In genomic region chr2:44245068-44245861, GRCh38 we compare ENCODE assay signal across 11 cellular contexts. TPM values are rescaled to one million over a fixed set of nuclear protein-coding genes. Genes with fewer than 3 reads are reported as not detected.
A peak's percentile ranks its signal among the peaks of the same experiment; 100 is the strongest.
DNase-seq lines count a peak whose midpoint lies in the region; ATAC-seq and TF ChIP-seq lines count a peak whose summit lies in the region.
"Had no signal": no experiment of that assay in that cellular context is flagged by ENCODE, and none has a peak within 500 bp of the region (broad histone marks: within the 10 kb centered on the region; RNA-seq: fewer than 3 reads in every experiment).

No MANE protein-coding gene starts in this region.

- no peak for DNase-seq in CD4-positive, CD25-positive, alpha-beta regulatory T cell
- peak; percentile 32 for DNase-seq in NCI-H1417 treated with DMSO at 0.1 percent for 48 hours (lab: John Stamatoyannopoulos, UW)
- no peak for DNase-seq in central memory CD8-positive, alpha-beta T cell (ENCODE audit: low spot score in 2 of 2)
- DNase-seq in midbrain (lab: John Stamatoyannopoulos, UW): peak; percentile 33
- DNase-seq in activated CD8-positive, alpha-beta T cell treated with anti-CD3 and anti-CD28 coated beads for 36 hours: no peak
- no peak for DNase-seq in activated CD4-positive, CD25-positive, alpha-beta regulatory T cell treated with anti-CD3 and anti-CD28 coated beads, Interleukin-2, amount 50 U/mL, for 72 hours
- no peak for DNase-seq in thyroid gland
- DNase-seq: activated gamma-delta T cell treated with Interleukin-2 at 50 U/mL for 16 hours, IMR-90 had no signal

- H3K9me3 Mint-ChIP-seq in CD4-positive, CD25-positive, alpha-beta regulatory T cell: peaks cover 0 to 2% (median 0%) of the 10 kb centered on the region in 7 donors
- no peaks in the 10 kb centered on the region for H3K9me3 Mint-ChIP-seq in central memory CD8-positive, alpha-beta T cell
- H3K9me3 Mint-ChIP-seq in activated CD8-positive, alpha-beta T cell treated with anti-CD3 and anti-CD28 coated beads for 36 hours: no peaks in the 10 kb centered on the region
- H3K9me3 Mint-ChIP-seq: memory B cell had no signal

- no peaks in the 10 kb centered on the region for H3K9me3 ChIP-seq in CD4-positive, CD25-positive, alpha-beta regulatory T cell (ENCODE audit: control insufficient read depth in 2 of 2, low read length in 2 of 2)
- no peaks in the 10 kb centered on the region for H3K9me3 ChIP-seq in thyroid gland

- peak overlapping the region in 1 of 4 donors; percentile 44 for H3K4me3 Mint-ChIP-seq in CD4-positive, CD25-positive, alpha-beta regulatory T cell
- no peak overlapping the region for H3K4me3 Mint-ChIP-seq in central memory CD8-positive, alpha-beta T cell
- no peak overlapping the region for H3K4me3 Mint-ChIP-seq in activated CD8-positive, alpha-beta T cell treated with anti-CD3 and anti-CD28 coated beads for 36 hours

- no peak for ATAC-seq in CD4-positive, CD25-positive, alpha-beta regulatory T cell (ENCODE audit: low read depth in 2 of 2)
- ATAC-seq in central memory CD8-positive, alpha-beta T cell (replicated peaks; ENCODE audit: extremely low read depth, poor library complexity, severe bottlenecking): no peak
- no peak for ATAC-seq in activated CD8-positive, alpha-beta T cell treated with anti-CD3 and anti-CD28 coated beads for 36 hours
- ATAC-seq in HG03095 (IDR thresholded peaks at IDR 0.05; ENCODE audit: unreplicated experiment): no peak

- H3K4me1 ChIP-seq in CD4-positive, CD25-positive, alpha-beta regulatory T cell (ENCODE audit: control insufficient read depth, insufficient read depth, low read length, poor library complexity, severe bottlenecking): peaks cover 5% of the 10 kb centered on the region
- H3K4me1 ChIP-seq in thyroid gland: peaks cover 6 to 7% of the 10 kb centered on the region in 2 donors

- H3K27me3 ChIP-seq in CD4-positive, CD25-positive, alpha-beta regulatory T cell (ENCODE audit: control insufficient read depth, insufficient read depth, low read length): no peaks in the 10 kb centered on the region
- no peaks in the 10 kb centered on the region for H3K27me3 ChIP-seq in thyroid gland

- no peaks in the 10 kb centered on the region for H3K36me3 Mint-ChIP-seq in CD4-positive, CD25-positive, alpha-beta regulatory T cell
- peaks cover 3% of the 10 kb centered on the region for H3K36me3 Mint-ChIP-seq in central memory CD8-positive, alpha-beta T cell (ENCODE audit: insufficient read depth)
- H3K36me3 Mint-ChIP-seq in activated CD8-positive, alpha-beta T cell treated with anti-CD3 and anti-CD28 coated beads for 36 hours (ENCODE audit: low read depth): no peaks in the 10 kb centered on the region
- H3K36me3 Mint-ChIP-seq: memory B cell had no signal

- peak overlapping the region in 1 of 3 donors; percentile 2 for H3K27ac Mint-ChIP-seq in CD4-positive, CD25-positive, alpha-beta regulatory T cell
- peak overlapping the region; percentile 32 for H3K27ac Mint-ChIP-seq in central memory CD8-positive, alpha-beta T cell (ENCODE audit: low read depth)
- no peak overlapping the region for H3K27ac Mint-ChIP-seq in activated CD8-positive, alpha-beta T cell treated with anti-CD3 and anti-CD28 coated beads for 36 hours
- H3K27ac Mint-ChIP-seq: memory B cell had no signal

- CTCF ChIA-PET in activated CD8-positive, alpha-beta T cell treated with anti-CD3 and anti-CD28 coated beads for 36 hours (lab: Charles Lee): interaction anchor here (0.7 to 2.6 kb wide), 11 partner anchors 10 to 234 kb away, joined by 3 to 19 read pairs (median 3); no protein-coding TSS in a partner anchor

- no peak for TF ChIP-seq POLR2A in thyroid gland (IDR thresholded peaks at IDR 0.05)

- 48 to 49% methylated on average over 3 of the region's 3 CpGs for WGBS in thyroid gland, 2 donors

- peak overlapping the region; percentile 84 for H3K4me3 ChIP-seq in CD4-positive, CD25-positive, alpha-beta regulatory T cell (ENCODE audit: low read depth, low read length)
- H3K4me3 ChIP-seq in thyroid gland (replicated peaks in 1 of 3): no peak overlapping the region

- no peaks in the 10 kb centered on the region for H3K36me3 ChIP-seq in CD4-positive, CD25-positive, alpha-beta regulatory T cell (ENCODE audit: control insufficient read depth, insufficient read depth, low read length)
- no peaks in the 10 kb centered on the region for H3K36me3 ChIP-seq in thyroid gland

- intact Hi-C loops in activated CD8-positive, alpha-beta T cell treated with anti-CD3 and anti-CD28 coated beads for 36 hours (cut with micrococcal nuclease): loop anchor here (10.0 kb wide), 1 partner anchor 710 kb away; no protein-coding TSS in a partner anchor
- intact Hi-C loops in thyroid gland (cut with DNase I): no loop called here

- H3K27me3 Mint-ChIP-seq in CD4-positive, CD25-positive, alpha-beta regulatory T cell: peaks cover 5% of the 10 kb centered on the region
- H3K27me3 Mint-ChIP-seq in central memory CD8-positive, alpha-beta T cell: no peaks in the 10 kb centered on the region
- no peaks in the 10 kb centered on the region for H3K27me3 Mint-ChIP-seq in activated CD8-positive, alpha-beta T cell treated with anti-CD3 and anti-CD28 coated beads for 36 hours
- H3K27me3 Mint-ChIP-seq: memory B cell had no signal

- POLR2A ChIA-PET in activated CD8-positive, alpha-beta T cell treated with anti-CD3 and anti-CD28 coated beads for 36 hours (lab: Charles Lee): interaction anchor here (0.6 kb wide), 1 partner anchor 18 kb away, joined by 3 read pairs; no protein-coding TSS in a partner anchor

- H3K4me1 Mint-ChIP-seq in CD4-positive, CD25-positive, alpha-beta regulatory T cell: peaks cover 11 to 27% (median 18%) of the 10 kb centered on the region in 4 donors
- H3K4me1 Mint-ChIP-seq in central memory CD8-positive, alpha-beta T cell: peaks cover 13% of the 10 kb centered on the region
- H3K4me1 Mint-ChIP-seq in activated CD8-positive, alpha-beta T cell treated with anti-CD3 and anti-CD28 coated beads for 36 hours (ENCODE audit: low read depth): peaks cover 15% of the 10 kb centered on the region

- H3K27ac ChIP-seq in CD4-positive, CD25-positive, alpha-beta regulatory T cell (ENCODE audit: insufficient read depth, low read length, poor library complexity, severe bottlenecking): no peak overlapping the region
- H3K27ac ChIP-seq in thyroid gland: no peak overlapping the region

- TF ChIP-seq CTCF in activated CD8-positive, alpha-beta T cell treated with anti-CD3 and anti-CD28 coated beads for 36 hours (IDR thresholded peaks at IDR 0.05): no peak
- no peak for TF ChIP-seq CTCF in thyroid gland (IDR thresholded peaks at IDR 0.05)

RNA-seq across cellular contexts. Expression of gene SLC3A1, which starts 30.0 kb away (rescaled TPM):
- 0.47 TPM for total RNA-seq in CD4-positive, CD25-positive, alpha-beta regulatory T cell
- polyA plus RNA-seq in CD4-positive, CD25-positive, alpha-beta regulatory T cell: under 1 TPM in 3 of 4 donors, not detected in 1; 0.40 to 0.57 (median 0.44) TPM
- under 1 TPM in 1 of 2 experiments, not detected in 1; 0.38 TPM for total RNA-seq in activated CD8-positive, alpha-beta T cell treated with anti-CD3 and anti-CD28 coated beads for 36 hours
- not detected for total RNA-seq in thyroid gland
- total RNA-seq: IMR-90 had no signal
- polyA plus RNA-seq: IMR-90 had no signal

Comparison
In these comparisons a context has a peak if more than half of its experiments do, and no peak if none do; other contexts are left out.
1. DNase-seq: peak in NCI-H1417 treated with DMSO at 0.1 percent for 48 hours (single experiment) and midbrain (single experiment); none in CD4-positive, CD25-positive, alpha-beta regulatory T cell (0 of 3), central memory CD8-positive, alpha-beta T cell (0 of 2), activated CD8-positive, alpha-beta T cell treated with anti-CD3 and anti-CD28 coated beads for 36 hours (single experiment), activated CD4-positive, CD25-positive, alpha-beta regulatory T cell treated with anti-CD3 and anti-CD28 coated beads, Interleukin-2, amount 50 U/mL, for 72 hours (single experiment) and thyroid gland (0 of 2).